In the genomic region with DNA sequence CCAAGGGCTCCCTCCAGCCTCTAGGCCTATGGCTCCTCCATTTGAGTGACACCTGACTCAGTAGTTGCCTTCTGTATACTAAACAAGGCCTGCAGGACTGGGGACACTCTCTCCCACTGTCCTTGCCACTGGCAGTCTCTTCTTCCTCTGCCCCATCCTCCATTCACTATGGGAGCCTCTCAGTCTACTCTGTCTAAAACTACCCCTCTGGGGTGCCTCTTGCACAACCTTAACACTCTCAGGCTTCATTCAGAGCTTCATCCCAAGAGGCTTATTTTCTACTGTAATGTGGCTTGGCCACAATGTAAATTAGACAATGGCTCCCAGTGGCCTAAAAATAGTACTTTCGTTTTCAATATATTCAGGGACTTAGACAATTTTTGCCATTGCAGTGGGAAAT, we compare ENCODE assay signal across 23 cellular contexts.
DNase-seq lines count a peak whose midpoint lies in the region; ATAC-seq lines count a peak whose summit lies in the region.
"Had no signal": no experiment of that assay in that cellular context is flagged by ENCODE, and none has a peak within 500 bp of the region (broad histone marks: within the 10 kb centered on the region; RNA-seq: fewer than 3 reads in every experiment).

No MANE protein-coding gene starts in this region.

- H4K20me1 ChIP-seq in GM23248 (ENCODE audit: insufficient read depth) = no peaks in the 10 kb centered on the region

- no peak for ATAC-seq in activated T-cell treated with anti-CD3 and anti-CD28 coated beads, Interleukin-2, amount 50 U/mL, for 72 hours (replicated peaks in 1 of 2)
- no peak for ATAC-seq in stimulated activated effector memory CD8-positive, alpha-beta T cell treated with anti-CD3 and anti-CD28 coated beads, Interleukin-12 subunit alpha, Interleukin-12 subunit beta, amount 100 ng/mL, for 72 hours
- ATAC-seq: heart right ventricle, left ventricle myocardium superior, PC-3, WTC11 had no signal

- POLR2A ChIA-PET in activated CD4-positive, alpha-beta memory T cell treated with anti-CD3 and anti-CD28 coated beads for 36 hours (lab: Charles Lee) = no interaction called here

- H3K79me2 ChIP-seq in GM23248 (ENCODE audit: insufficient read depth) = no peaks in the 10 kb centered on the region

- no peak for DNase-seq in activated T-cell treated with anti-CD3 and anti-CD28 coated beads, Interleukin-2, amount 50 U/mL, for 72 hours
- DNase-seq in activated T-cell treated with anti-CD3 and anti-CD28 coated beads, Interleukin-2, amount 50 U/mL, for 48 hours = no peak
- DNase-seq in activated CD4-positive, alpha-beta memory T cell treated with anti-CD3 and anti-CD28 coated beads for 36 hours = no peak
- no peak for DNase-seq in stimulated activated effector memory CD8-positive, alpha-beta T cell treated with anti-CD3 and anti-CD28 coated beads, Interleukin-12 subunit alpha, Interleukin-12 subunit beta, amount 100 ng/mL, for 72 hours (ENCODE audit: low spot score in 2 of 2)
- DNase-seq in HAP-1 (ENCODE audit: low spot score in 2 of 2) = no peak
- DNase-seq in caudate nucleus (lab: John Stamatoyannopoulos, UW) = no peak
- no peak for DNase-seq in GM23248
- DNase-seq: adrenal gland, DMS79 treated with DMSO at 0.1 percent for 48 hours, heart right ventricle, immature natural killer cell, KG1, left ventricle myocardium superior, mucosa of descending colon, NCI-H526, PC-3, retina, SHP77 treated with DMSO at 0.1 percent for 48 hours had no signal

- H3K4me3 ChIP-seq in HAP-1 (no peak overlapping the region), GM23248 (no peak overlapping the region)
- H3K4me3 ChIP-seq: adrenal gland, breast epithelium, heart right ventricle, mucosa of descending colon had no signal

- no peaks in the 10 kb centered on the region for H3K27me3 Mint-ChIP-seq in activated T-cell treated with anti-CD3 and anti-CD28 coated beads, Interleukin-2, amount 50 U/mL, for 72 hours (ENCODE audit: low read depth)
- H3K27me3 Mint-ChIP-seq in IgD-negative memory B cell = peaks cover 4% of the 10 kb centered on the region
- no peaks in the 10 kb centered on the region for H3K27me3 Mint-ChIP-seq in activated CD4-positive, alpha-beta memory T cell treated with anti-CD3 and anti-CD28 coated beads for 36 hours
- H3K27me3 Mint-ChIP-seq: dendritic cell treated with granulocyte-macrophage colony-stimulating factor and Interleukin-4, amounts not matched to agents 40 ng/mL and 50 ng/mL, for 4 days; T-cell had no signal

- peak overlapping the region; percentile 65 to 66 for H3K4me3 Mint-ChIP-seq in activated T-cell treated with anti-CD3 and anti-CD28 coated beads, Interleukin-2, amount 50 U/mL, for 72 hours
- H3K4me3 Mint-ChIP-seq in IgD-negative memory B cell = peak overlapping the region in 2 of 4 donors; percentile 31 to 82
- no peak overlapping the region for H3K4me3 Mint-ChIP-seq in activated CD4-positive, alpha-beta memory T cell treated with anti-CD3 and anti-CD28 coated beads for 36 hours
- peak overlapping the region; percentile 29 for H3K4me3 Mint-ChIP-seq in stimulated activated effector memory CD8-positive, alpha-beta T cell treated with anti-CD3 and anti-CD28 coated beads, Interleukin-12 subunit alpha, Interleukin-12 subunit beta, amount 100 ng/mL, for 72 hours
- H3K4me3 Mint-ChIP-seq: dendritic cell treated with granulocyte-macrophage colony-stimulating factor and Interleukin-4, amounts not matched to agents 40 ng/mL and 50 ng/mL, for 4 days; immature natural killer cell; WTC11 had no signal

- no peaks in the 10 kb centered on the region for H3F3A ChIP-seq in GM23248 (ENCODE audit: insufficient read depth)

- H3K9me2 ChIP-seq in GM23248 (ENCODE audit: insufficient read depth) = no peaks in the 10 kb centered on the region

- no peak overlapping the region for H3K9ac ChIP-seq in GM23248

- intact Hi-C loops in activated CD4-positive, alpha-beta memory T cell treated with anti-CD3 and anti-CD28 coated beads for 36 hours (cut with micrococcal nuclease) = no loop called here

- H3K9me3 Mint-ChIP-seq in activated T-cell treated with anti-CD3 and anti-CD28 coated beads, Interleukin-2, amount 50 U/mL, for 72 hours = peaks cover 18% of the 10 kb centered on the region in 2 donors
- H3K9me3 Mint-ChIP-seq in IgD-negative memory B cell = peaks cover 8 to 39% (median 33%) of the 10 kb centered on the region in 3 donors
- H3K9me3 Mint-ChIP-seq in activated CD4-positive, alpha-beta memory T cell treated with anti-CD3 and anti-CD28 coated beads for 36 hours = peaks cover 39% of the 10 kb centered on the region
- H3K9me3 Mint-ChIP-seq in stimulated activated effector memory CD8-positive, alpha-beta T cell treated with anti-CD3 and anti-CD28 coated beads, Interleukin-12 subunit alpha, Interleukin-12 subunit beta, amount 100 ng/mL, for 72 hours = peaks cover 19% of the 10 kb centered on the region

- peaks cover 20 to 48% of the 10 kb centered on the region in 2 donors for H3K36me3 Mint-ChIP-seq in activated T-cell treated with anti-CD3 and anti-CD28 coated beads, Interleukin-2, amount 50 U/mL, for 72 hours (ENCODE audit: insufficient read depth in 2 of 2)
- H3K36me3 Mint-ChIP-seq in IgD-negative memory B cell = peaks cover 7% of the 10 kb centered on the region
- peaks cover 35% of the 10 kb centered on the region for H3K36me3 Mint-ChIP-seq in activated CD4-positive, alpha-beta memory T cell treated with anti-CD3 and anti-CD28 coated beads for 36 hours
- H3K36me3 Mint-ChIP-seq in stimulated activated effector memory CD8-positive, alpha-beta T cell treated with anti-CD3 and anti-CD28 coated beads, Interleukin-12 subunit alpha, Interleukin-12 subunit beta, amount 100 ng/mL, for 72 hours = peaks cover 4% of the 10 kb centered on the region
- H3K36me3 Mint-ChIP-seq: immature natural killer cell, WTC11 had no signal

- peak overlapping the region; percentile 93 for H3K27ac Mint-ChIP-seq in activated T-cell treated with anti-CD3 and anti-CD28 coated beads, Interleukin-2, amount 50 U/mL, for 72 hours
- peak overlapping the region; percentile 73 to 93 (median 92) for H3K27ac Mint-ChIP-seq in IgD-negative memory B cell
- peak overlapping the region; percentile 92 for H3K27ac Mint-ChIP-seq in activated CD4-positive, alpha-beta memory T cell treated with anti-CD3 and anti-CD28 coated beads for 36 hours
- H3K27ac Mint-ChIP-seq in stimulated activated effector memory CD8-positive, alpha-beta T cell treated with anti-CD3 and anti-CD28 coated beads, Interleukin-12 subunit alpha, Interleukin-12 subunit beta, amount 100 ng/mL, for 72 hours = peak overlapping the region; percentile 88
- H3K27ac Mint-ChIP-seq: dendritic cell treated with granulocyte-macrophage colony-stimulating factor and Interleukin-4, amounts not matched to agents 40 ng/mL and 50 ng/mL, for 4 days; immature natural killer cell; WTC11 had no signal

- peaks cover 34% of the 10 kb centered on the region for H3K4me1 Mint-ChIP-seq in activated T-cell treated with anti-CD3 and anti-CD28 coated beads, Interleukin-2, amount 50 U/mL, for 72 hours (ENCODE audit: low read depth)
- peaks cover 20 to 33% (median 27%) of the 10 kb centered on the region in 3 donors for H3K4me1 Mint-ChIP-seq in IgD-negative memory B cell
- H3K4me1 Mint-ChIP-seq in activated CD4-positive, alpha-beta memory T cell treated with anti-CD3 and anti-CD28 coated beads for 36 hours (ENCODE audit: low read depth) = peaks cover 26% of the 10 kb centered on the region
- H3K4me1 Mint-ChIP-seq in stimulated activated effector memory CD8-positive, alpha-beta T cell treated with anti-CD3 and anti-CD28 coated beads, Interleukin-12 subunit alpha, Interleukin-12 subunit beta, amount 100 ng/mL, for 72 hours = peaks cover 31% of the 10 kb centered on the region
- H3K4me1 Mint-ChIP-seq: WTC11 had no signal

- H3K27me3 ChIP-seq in HAP-1 (ENCODE audit: low read depth) (no peaks in the 10 kb centered on the region), GM23248 (replicated peaks; ENCODE audit: insufficient read depth) (no peaks in the 10 kb centered on the region)
- H3K27me3 ChIP-seq: adrenal gland had no signal

- H3K36me3 ChIP-seq in HAP-1 (replicated peaks) (no peaks in the 10 kb centered on the region), GM23248 (ENCODE audit: low read depth) (no peaks in the 10 kb centered on the region)
- H3K36me3 ChIP-seq: adrenal gland, breast epithelium, heart right ventricle had no signal

- in situ Hi-C loops in HAP-1 (cut with MboI; ENCODE audit: low sequenced_read_pairs) = no loop called here
- in situ Hi-C loops in GM23248 (cut with MboI) = no loop called here

- no peak overlapping the region for H3K4me2 ChIP-seq in GM23248 (ENCODE audit: unreplicated experiment)

- WGBS in GM23248 (ENCODE audit: low coverage in 1 of 2, low lambda C conversion rate in 2 of 2, missing lambda C conversion rate in 2 of 2), 2 experiments = 0% methylated on average over 1 of the region's 1 CpG

- H3K27ac ChIP-seq in caudate nucleus (ENCODE audit: low read depth, low read length) (no peak overlapping the region), GM23248 (no peak overlapping the region)
- H3K27ac ChIP-seq: adrenal gland, breast epithelium had no signal

- H3K9me3 ChIP-seq in HAP-1 (no peaks in the 10 kb centered on the region), GM23248 (ENCODE audit: low read depth) (no peaks in the 10 kb centered on the region)
- H3K9me3 ChIP-seq: adrenal gland, mucosa of descending colon had no signal

- no peak overlapping the region for H2AFZ ChIP-seq in GM23248

- H3K4me1 ChIP-seq in HAP-1 = no peaks in the 10 kb centered on the region
- H3K4me1 ChIP-seq in GM23248 (ENCODE audit: insufficient read depth) = no peaks in the 10 kb centered on the region
- H3K4me1 ChIP-seq: adrenal gland, breast epithelium, heart right ventricle had no signal

- CTCF ChIA-PET in activated CD4-positive, alpha-beta memory T cell treated with anti-CD3 and anti-CD28 coated beads for 36 hours (lab: Charles Lee) = no interaction called here
